In genomic region chr5:34728236-34728635, GRCh38 we compare ENCODE assay signal across 20 cellular contexts.
DNase-seq lines count a peak whose midpoint lies in the region; TF ChIP-seq lines count a peak whose summit lies in the region.
"Had no signal": no experiment of that assay in that cellular context is flagged by ENCODE, and none has a peak within 500 bp of the region (broad histone marks: within the 10 kb centered on the region; RNA-seq: fewer than 3 reads in every experiment).

No MANE protein-coding gene starts in this region.

- no TSS peak for BruUV-seq in MCF 10A (replicated peaks; lab: Mats Ljungman, UMichigan)
- no TSS peak for BruUV-seq in mammary epithelial cell (replicated peaks; lab: Mats Ljungman, UMichigan)

- intact Hi-C loops in MCF 10A (cut with micrococcal nuclease), result no loop called here
- intact Hi-C loops in mammary epithelial cell (cut with micrococcal nuclease), result no loop called here

- no peaks in the 10 kb centered on the region for H4K20me1 ChIP-seq in mammary epithelial cell (ENCODE audit: insufficient read depth, low read length)

- H3K79me2 ChIP-seq in mammary epithelial cell (ENCODE audit: insufficient read depth, low read length), result peaks cover 36% of the 10 kb centered on the region

- no peaks in the 10 kb centered on the region for H3K4me1 ChIP-seq in mammary epithelial cell (ENCODE audit: insufficient read depth, low read length)
- H3K4me1 ChIP-seq: HAP-1 had no signal

- no peaks in the 10 kb centered on the region for H3K9me3 Mint-ChIP-seq in MCF 10A (ENCODE audit: unreplicated experiment)
- peaks cover 5% of the 10 kb centered on the region for H3K9me3 Mint-ChIP-seq in osteocyte (ENCODE audit: unreplicated experiment)
- H3K9me3 Mint-ChIP-seq: CD4-positive, alpha-beta T cell had no signal

- H3K27me3 Mint-ChIP-seq in MCF 10A (ENCODE audit: insufficient read depth, unreplicated experiment) (no peaks in the 10 kb centered on the region), osteocyte (ENCODE audit: unreplicated experiment) (no peaks in the 10 kb centered on the region)

- no peak overlapping the region for H3K4me2 ChIP-seq in mammary epithelial cell (ENCODE audit: insufficient read depth, low read depth, low read length)
- H3K4me2 ChIP-seq: A549 had no signal

- H2AFZ ChIP-seq in mammary epithelial cell (ENCODE audit: low read depth, low read length), result no peak overlapping the region
- H2AFZ ChIP-seq: GM23248 had no signal

- TF ChIP-seq CTCF in MCF 10A (IDR thresholded peaks at IDR 0.05; ENCODE audit: unreplicated experiment), result no peak
- TF ChIP-seq CTCF in mammary epithelial cell (conservative IDR thresholded peaks at IDR 0.05 in 1 of 2, IDR thresholded peaks at IDR 0.05 in 1 of 2; ENCODE audit: extremely low read depth in 1 of 2, insufficient read depth in 1 of 2, low read depth in 1 of 2, low read length in 2 of 2), result no peak
- no peak for TF ChIP-seq CTCF in osteocyte (IDR thresholded peaks at IDR 0.05)

- WGBS in mammary epithelial cell (ENCODE audit: low coverage, missing lambda C conversion rate), result 100% methylated on average over 2 of the region's 4 CpGs

- H3K4me3 Mint-ChIP-seq in MCF 10A (ENCODE audit: unreplicated experiment), result no peak overlapping the region
- H3K4me3 Mint-ChIP-seq in osteocyte (ENCODE audit: unreplicated experiment), result no peak overlapping the region
- H3K4me3 Mint-ChIP-seq: CD4-positive, alpha-beta T cell had no signal

- peaks cover 5% of the 10 kb centered on the region for H3K36me3 ChIP-seq in mammary epithelial cell (ENCODE audit: insufficient read depth, low read length)
- H3K36me3 ChIP-seq: HAP-1 had no signal

- in situ Hi-C loops in mammary epithelial cell (cut with MboI; ENCODE audit: low sequenced_read_pairs in 2 of 2), result no loop called here

- CTCF ChIA-PET in MCF 10A (lab: Yijun Ruan, JAX) (no interaction called here), mammary epithelial cell (lab: Charles Lee; ENCODE audit: low non-redundant PET) (no interaction called here)

- no peak overlapping the region for H3K4me3 ChIP-seq in mammary epithelial cell (replicated peaks in 1 of 3; ENCODE audit: insufficient read depth in 1 of 3, low read depth in 2 of 3, low read length in 3 of 3)
- H3K4me3 ChIP-seq: A549, GM12878, GM23248, HAP-1 had no signal

- no peak for DNase-seq in MCF 10A (ENCODE audit: unreplicated experiment)
- DNase-seq in mammary epithelial cell, result no peak
- peak; percentile 59 for DNase-seq in glomerular visceral epithelial cell (ENCODE audit: extremely low spot score)
- no peak for DNase-seq in osteocyte (ENCODE audit: extremely low spot score, unreplicated experiment)
- DNase-seq in T-helper 2 cell, result no peak
- DNase-seq in hypothalamus (lab: John Stamatoyannopoulos, UW), result no peak
- no peak for DNase-seq in NCI-H226
- DNase-seq: AML-193; Caco-2; CD4-positive, alpha-beta T cell; DMS153; DMS79; EL; GM23248 had no signal

- H3K27ac Mint-ChIP-seq in MCF 10A (ENCODE audit: low read depth, unreplicated experiment) (peak overlapping the region; percentile 31), osteocyte (ENCODE audit: unreplicated experiment) (peak overlapping the region; percentile 23)
- H3K27ac Mint-ChIP-seq: CD4-positive, alpha-beta T cell had no signal

- dilution Hi-C loops in mammary epithelial cell (cut with HindIII; ENCODE audit: low sequenced_read_pairs), result no loop called here

- H3K4me1 Mint-ChIP-seq in MCF 10A (ENCODE audit: insufficient read depth, unreplicated experiment) (no peaks in the 10 kb centered on the region), osteocyte (ENCODE audit: unreplicated experiment) (peaks cover 20% of the 10 kb centered on the region)

- H3K27me3 ChIP-seq in mammary epithelial cell (ENCODE audit: insufficient read depth, low read length), result no peaks in the 10 kb centered on the region

- no peak overlapping the region for H3K9ac ChIP-seq in mammary epithelial cell (ENCODE audit: insufficient read depth, low read length)
- H3K9ac ChIP-seq: GM23248 had no signal

- H3K36me3 Mint-ChIP-seq in MCF 10A (ENCODE audit: insufficient read depth, unreplicated experiment), result no peaks in the 10 kb centered on the region
- H3K36me3 Mint-ChIP-seq in osteocyte (ENCODE audit: unreplicated experiment), result peaks cover 25% of the 10 kb centered on the region

- peak; percentile 51; the same call in 1 of the 2 replicates for TF ChIP-seq EP300 in Ishikawa (IDR thresholded peaks at IDR 0.05; ENCODE audit: borderline replicate concordance)

- POLR2A ChIA-PET in MCF 10A (lab: Yijun Ruan, JAX), result no interaction called here

- no peak for TF ChIP-seq RAD21 in Ishikawa (IDR thresholded peaks at IDR 0.05; ENCODE audit: low read depth)

- no peaks in the 10 kb centered on the region for H3K9me3 ChIP-seq in mammary epithelial cell (replicated peaks; ENCODE audit: insufficient read depth, low read length)

- no peak overlapping the region for H3K27ac ChIP-seq in mammary epithelial cell (ENCODE audit: insufficient read depth, low read depth, low read length)
- H3K27ac ChIP-seq: 22Rv1, A549, C4-2B, GM23248 had no signal

TF ChIP-seq in Ishikawa, 13 proteins besides CTCF, POLR2A, EP300 and RAD21:
- 0 out of 2 replicates have a peak, but pooled peaks have one; percentile 36 for TF ChIP-seq TCF12 (IDR thresholded peaks at IDR 0.05; ENCODE audit: low read depth)
- TF ChIP-seq CEBPB (IDR thresholded peaks at IDR 0.05), result no peak
- no peak for TF ChIP-seq ZBTB7A (IDR thresholded peaks at IDR 0.05; ENCODE audit: low read depth)
- peak; percentile 69 for TF ChIP-seq NFIC (IDR thresholded peaks at IDR 0.05)
- no peak for TF ChIP-seq USF1 (IDR thresholded peaks at IDR 0.05)
- no peak for TF ChIP-seq TAF1 (IDR thresholded peaks at IDR 0.05; ENCODE audit: low read depth)
- no peak for TF ChIP-seq EGR1 (IDR thresholded peaks at IDR 0.05)
- TF ChIP-seq REST (IDR thresholded peaks at IDR 0.05; ENCODE audit: low read depth), result no peak
- 0 out of 2 replicates have a peak, but pooled peaks have one; percentile 11 for TF ChIP-seq TEAD4 (IDR thresholded peaks at IDR 0.05)
